Comparison of ENCODE assay signal across 9 cellular contexts in the genomic region with DNA sequence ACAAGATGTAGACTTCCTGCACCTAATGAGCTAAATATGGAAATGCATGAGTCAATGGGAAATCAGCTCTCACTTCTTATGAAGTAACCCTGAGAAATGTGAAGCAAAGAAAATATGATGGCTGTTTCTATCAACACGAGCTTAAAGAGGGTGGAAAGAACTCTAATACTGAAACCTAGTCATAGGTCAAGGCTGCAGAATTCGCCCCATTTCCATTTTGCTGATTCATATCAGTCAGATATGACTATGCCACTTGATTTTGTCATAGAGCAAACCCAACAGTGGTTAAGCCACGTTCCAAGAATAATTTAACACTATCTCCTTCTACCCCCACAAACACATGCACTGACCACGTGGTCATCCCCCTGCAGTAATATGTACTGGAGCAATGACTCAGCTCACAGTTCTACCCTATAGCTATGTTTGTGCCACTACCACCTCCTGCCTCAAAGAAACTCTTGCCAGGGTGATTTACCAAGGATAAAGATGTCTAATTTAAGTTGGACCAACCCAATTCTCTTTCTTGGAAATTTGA.
DNase-seq lines count a peak whose midpoint lies in the region; ATAC-seq and TF ChIP-seq lines count a peak whose summit lies in the region.
"Had no signal": no experiment of that assay in that cellular context is flagged by ENCODE, and none has a peak within 500 bp of the region (broad histone marks: within the 10 kb centered on the region; RNA-seq: fewer than 3 reads in every experiment).

No MANE protein-coding gene starts in this region.

- intact Hi-C loops in OCI-LY7 (cut with micrococcal nuclease; ENCODE audit: unreplicated experiment), result no loop called here

- H3K4me3 ChIP-seq in OCI-LY7 (ENCODE audit: low read depth, low read length, poor library complexity, severe bottlenecking), result no peak overlapping the region
- H3K4me3 ChIP-seq: heart right ventricle had no signal

- DNase-seq in ACHN, result peak; percentile 72
- peak; percentile 48 for DNase-seq in SK-MEL-5 (ENCODE audit: low read depth, low spot score)
- DNase-seq in fibroblast of the conjunctiva (ENCODE audit: low read depth), result peak; percentile 94
- no peak for DNase-seq in OCI-LY7 (ENCODE audit: low spot score)
- no peak for DNase-seq in NCI-H1048 (lab: John Stamatoyannopoulos, UW)
- no peak for DNase-seq in G401 (ENCODE audit: low spot score)
- DNase-seq: heart right ventricle had no signal

- H3K9me3 ChIP-seq in OCI-LY7 (ENCODE audit: low read length), result no peaks in the 10 kb centered on the region

- H3K27ac ChIP-seq in OCI-LY7 (ENCODE audit: low read depth, low read length, poor library complexity, severe bottlenecking), result no peak overlapping the region

- H2AFZ ChIP-seq in OCI-LY7 (ENCODE audit: low read length), result no peak overlapping the region

- no peaks in the 10 kb centered on the region for H3K79me2 ChIP-seq in OCI-LY7 (ENCODE audit: insufficient read depth, low read depth, low read length)

- ATAC-seq in GM18873 (IDR thresholded peaks at IDR 0.05; ENCODE audit: low FRiP score, unreplicated experiment) (peak; percentile 96), HG03039 (IDR thresholded peaks at IDR 0.05; ENCODE audit: unreplicated experiment) (peak; percentile 94)

- no peaks in the 10 kb centered on the region for H3K36me3 ChIP-seq in OCI-LY7 (ENCODE audit: insufficient read depth, low read length)
- H3K36me3 ChIP-seq: heart right ventricle had no signal

- TF ChIP-seq CTCF in OCI-LY7 (conservative IDR thresholded peaks at IDR 0.05; ENCODE audit: low read length), result no peak

- CTCF ChIA-PET in OCI-LY7 (lab: Charles Lee; ENCODE audit: unreplicated experiment), result no interaction called here

- no peaks in the 10 kb centered on the region for H3K4me1 ChIP-seq in OCI-LY7 (ENCODE audit: insufficient read depth, low read length, poor library complexity, severe bottlenecking)

- in situ Hi-C loops in ACHN (cut with HindIII; ENCODE audit: low pct_ligation_motif_present, low pct_unique_long_range_greater_than_20kb, low sequenced_read_pairs), result no loop called here
- in situ Hi-C loops in SK-MEL-5 (cut with HindIII; ENCODE audit: low pct_unique_long_range_greater_than_20kb, low sequenced_read_pairs), result no loop called here
- in situ Hi-C loops in G401 (cut with HindIII; ENCODE audit: low sequenced_read_pairs), result no loop called here

- no peaks in the 10 kb centered on the region for H3K9me2 ChIP-seq in OCI-LY7 (ENCODE audit: insufficient read depth, low read length)

- H3K4me2 ChIP-seq in OCI-LY7 (ENCODE audit: low read length), result no peak overlapping the region

- H4K20me1 ChIP-seq in OCI-LY7 (ENCODE audit: insufficient read depth, low read length), result no peaks in the 10 kb centered on the region

- POLR2A ChIA-PET in OCI-LY7 (lab: Charles Lee), result no interaction called here

- no TSS peak for BruUV-seq in OCI-LY7 (replicated peaks; lab: Mats Ljungman, UMichigan)

Comparison
In these comparisons a context has a peak if more than half of its experiments do, and no peak if none do; other contexts are left out.
1. DNase-seq: peak in ACHN (single experiment), SK-MEL-5 (single experiment) and fibroblast of the conjunctiva (single experiment); none in OCI-LY7 (single experiment), NCI-H1048 (single experiment) and G401 (single experiment).